In the genomic region with DNA sequence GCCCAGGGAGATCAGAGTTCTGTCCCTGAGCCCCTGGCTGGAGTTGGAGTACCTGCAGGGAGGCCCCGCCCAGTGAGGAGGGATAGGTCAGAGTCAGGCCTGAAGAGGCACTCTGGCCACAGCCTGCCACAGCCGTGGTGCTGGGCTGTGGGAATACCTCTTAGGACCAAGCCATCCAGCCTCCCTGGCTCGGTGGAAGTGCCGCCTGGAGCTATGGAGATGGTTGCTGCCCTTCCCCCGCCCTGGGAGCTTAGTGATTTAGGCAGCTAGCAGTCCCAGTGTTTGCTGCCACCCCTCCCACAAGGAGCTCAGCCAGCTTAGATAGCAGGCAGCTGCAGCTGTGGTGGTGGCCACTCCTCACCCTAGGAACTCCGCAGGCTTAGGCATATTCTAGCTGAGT, we compare ENCODE assay signal across 24 cellular contexts.
"Had no signal": no experiment of that assay in that cellular context is flagged by ENCODE, and none has a peak within 500 bp of the region (broad histone marks: within the 10 kb centered on the region; RNA-seq: fewer than 3 reads in every experiment).

No MANE protein-coding gene starts in this region.

- H3K27ac Mint-ChIP-seq: activated CD4-positive, alpha-beta memory T cell treated with anti-CD3 and anti-CD28 coated beads for 36 hours; activated naive CD8-positive, alpha-beta T cell treated with anti-CD3 and anti-CD28 coated beads for 36 hours; memory B cell; nephron; stimulated activated naive B cell treated with anti-CD40 and anti-IgM and Interleukin-4, amounts not matched to agents 10 μg/mL and 1 μg/mL and 100 μg/mL, for 72 hours; type B pancreatic cell had no signal

- H3K9me3 ChIP-seq: colonic mucosa, right lobe of liver, testis, vagina had no signal

- H3K4me1 ChIP-seq: breast epithelium, colonic mucosa, foreskin keratinocyte, parathyroid adenoma, right lobe of liver, testis, vagina had no signal

- H3K9me3 Mint-ChIP-seq: type B pancreatic cell had no signal

- H3K27me3 ChIP-seq: breast epithelium, colonic mucosa, foreskin keratinocyte, hepatocyte, right lobe of liver, testis, vagina had no signal

- H3K27me3 Mint-ChIP-seq: activated CD4-positive, alpha-beta memory T cell treated with anti-CD3 and anti-CD28 coated beads for 36 hours; activated naive CD8-positive, alpha-beta T cell treated with anti-CD3 and anti-CD28 coated beads for 36 hours; central memory CD8-positive, alpha-beta T cell; memory B cell; stimulated activated naive B cell treated with anti-CD40 and anti-IgM and Interleukin-4, amounts not matched to agents 10 μg/mL and 1 μg/mL and 100 μg/mL, for 72 hours; type B pancreatic cell had no signal

- H3K4me3 Mint-ChIP-seq: activated CD4-positive, alpha-beta memory T cell treated with anti-CD3 and anti-CD28 coated beads for 36 hours; activated naive CD8-positive, alpha-beta T cell treated with anti-CD3 and anti-CD28 coated beads for 36 hours; central memory CD8-positive, alpha-beta T cell; memory B cell; nephron; stimulated activated naive B cell treated with anti-CD40 and anti-IgM and Interleukin-4, amounts not matched to agents 10 μg/mL and 1 μg/mL and 100 μg/mL, for 72 hours; type B pancreatic cell had no signal

- H2AFZ ChIP-seq: hepatocyte, parathyroid adenoma had no signal

- H3K4me1 Mint-ChIP-seq: activated naive CD8-positive, alpha-beta T cell treated with anti-CD3 and anti-CD28 coated beads for 36 hours; central memory CD8-positive, alpha-beta T cell; memory B cell; nephron; stimulated activated naive B cell treated with anti-CD40 and anti-IgM and Interleukin-4, amounts not matched to agents 10 μg/mL and 1 μg/mL and 100 μg/mL, for 72 hours had no signal

- H3K36me3 Mint-ChIP-seq: activated CD4-positive, alpha-beta memory T cell treated with anti-CD3 and anti-CD28 coated beads for 36 hours; activated naive CD8-positive, alpha-beta T cell treated with anti-CD3 and anti-CD28 coated beads for 36 hours; memory B cell; stimulated activated naive B cell treated with anti-CD40 and anti-IgM and Interleukin-4, amounts not matched to agents 10 μg/mL and 1 μg/mL and 100 μg/mL, for 72 hours; type B pancreatic cell had no signal

- H3K79me2 ChIP-seq: hepatocyte, parathyroid adenoma had no signal

- DNase-seq: activated CD4-positive, alpha-beta memory T cell treated with anti-CD3 and anti-CD28 coated beads for 36 hours; activated CD4-positive, alpha-beta T cell treated with anti-CD3 and anti-CD28 coated beads for 4 hours; activated CD4-positive, CD25-positive, alpha-beta regulatory T cell; activated naive CD4-positive, alpha-beta T cell treated with Interleukin-2 at 50 U/mL for 16 hours; activated naive CD8-positive, alpha-beta T cell treated with anti-CD3 and anti-CD28 coated beads for 36 hours; activated T-cell treated with anti-CD3 and anti-CD28 coated beads, Interleukin-2, amount 50 U/mL, for 48 hours; colonic mucosa; foreskin keratinocyte; left ventricle myocardium superior; nucleus accumbens; right lobe of liver; small intestine; stimulated activated CD8-positive, alpha-beta memory T cell treated with anti-CD3 and anti-CD28 coated beads, Interleukin-4, amount 100 ng/mL, for 48 hours; stimulated activated naive B cell treated with anti-CD40 and anti-IgM and Interleukin-4, amounts not matched to agents 10 μg/mL and 1 μg/mL and 100 μg/mL, for 72 hours; T-helper 9 cell; testis had no signal

- H3K9ac ChIP-seq: parathyroid adenoma had no signal

- H3K36me3 ChIP-seq: breast epithelium, colonic mucosa, right lobe of liver, vagina had no signal

- H3K4me2 ChIP-seq: hepatocyte had no signal

- ATAC-seq: foreskin keratinocyte; left ventricle myocardium superior; right lobe of liver; stimulated activated naive B cell treated with anti-CD40 and anti-IgM and Interleukin-4, amounts not matched to agents 10 μg/mL and 1 μg/mL and 100 μg/mL, for 72 hours had no signal

- H3K4me3 ChIP-seq: breast epithelium, colonic mucosa, hepatocyte, right lobe of liver, testis, vagina had no signal

- H3K27ac ChIP-seq: breast epithelium, colonic mucosa, foreskin keratinocyte, hepatocyte, parathyroid adenoma, right lobe of liver, testis, vagina had no signal
